13 cellular contexts compared by ENCODE assay signal in genomic region chr2:188870289-188870688, GRCh38.
DNase-seq lines count a peak whose midpoint lies in the region; ATAC-seq and TF ChIP-seq lines count a peak whose summit lies in the region.
"Had no signal": no experiment of that assay in that cellular context is flagged by ENCODE, and none has a peak within 500 bp of the region (broad histone marks: within the 10 kb centered on the region; RNA-seq: fewer than 3 reads in every experiment).

No MANE protein-coding gene starts in this region.

- H3K27ac Mint-ChIP-seq in nephron: peak overlapping the region in 2 of 3 experiments; percentile 49 to 86
- H3K27ac Mint-ChIP-seq: memory B cell had no signal

- TF ChIP-seq CTCF in brain microvascular endothelial cell (IDR thresholded peaks at IDR 0.05; ENCODE audit: low read depth, low read length, missing control alignments) (no peak), nephron (IDR thresholded peaks at IDR 0.05; ENCODE audit: unreplicated experiment in 3 of 3) (no peak), GM10266 (IDR thresholded peaks at IDR 0.05; ENCODE audit: control insufficient read depth, insufficient read depth, low read depth, missing control alignments) (no peak)

- H3K4me1 Mint-ChIP-seq in nephron: peaks cover 18% of the 10 kb centered on the region
- H3K4me1 Mint-ChIP-seq: memory B cell had no signal

- peaks cover 16% of the 10 kb centered on the region for H3K9me3 Mint-ChIP-seq in nephron

- no peaks in the 10 kb centered on the region for H3K27me3 ChIP-seq in brain microvascular endothelial cell (replicated peaks)
- H3K27me3 ChIP-seq: colonic mucosa, upper lobe of left lung had no signal

- no peak overlapping the region for H3K4me3 ChIP-seq in brain microvascular endothelial cell (ENCODE audit: low read depth, low read length)
- H3K4me3 ChIP-seq: colonic mucosa, PC-9, upper lobe of left lung had no signal

- H3K36me3 Mint-ChIP-seq in nephron (ENCODE audit: low read depth): peaks cover 3% of the 10 kb centered on the region
- H3K36me3 Mint-ChIP-seq: memory B cell had no signal

- H3K4me3 Mint-ChIP-seq in nephron: no peak overlapping the region
- H3K4me3 Mint-ChIP-seq: memory B cell had no signal

- H3K36me3 ChIP-seq in brain microvascular endothelial cell (replicated peaks): no peaks in the 10 kb centered on the region
- H3K36me3 ChIP-seq: colonic mucosa, upper lobe of left lung had no signal

- DNase-seq in EH (ENCODE audit: low read depth) (peak; percentile 85), HS-5 (ENCODE audit: low read depth) (peak; percentile 92), brain microvascular endothelial cell (peak; percentile 69), OCI-M1 (lab: John Stamatoyannopoulos, UW) (no peak), GM10266 (ENCODE audit: extremely low spot score) (no peak)
- DNase-seq: activated T-cell treated with anti-CD3 and anti-CD28 coated beads, Interleukin-2, amount 50 U/mL, for 1 hour; colonic mucosa; PC-9; upper lobe of left lung had no signal

- in situ Hi-C loops in brain microvascular endothelial cell (cut with HindIII; ENCODE audit: low pct_ligation_motif_present, low sequenced_read_pairs): no loop called here

- H3K27me3 Mint-ChIP-seq in nephron (ENCODE audit: low read depth): no peaks in the 10 kb centered on the region
- H3K27me3 Mint-ChIP-seq: memory B cell had no signal

- H3K27ac ChIP-seq in brain microvascular endothelial cell: peak overlapping the region; percentile 55
- H3K27ac ChIP-seq: colonic mucosa, PC-9, upper lobe of left lung had no signal

- ATAC-seq in GM18498 (IDR thresholded peaks at IDR 0.05; ENCODE audit: unreplicated experiment) (no peak), HG03378 (IDR thresholded peaks at IDR 0.05; ENCODE audit: unreplicated experiment) (no peak)

Comparison
In these comparisons a context has a peak if more than half of its experiments do, and no peak if none do; other contexts are left out.
1. DNase-seq: peak in EH (single experiment), HS-5 (single experiment) and brain microvascular endothelial cell (single experiment); none in OCI-M1 (single experiment) and GM10266 (single experiment).